22 cellular contexts compared by ENCODE assay signal in genomic region chr21:31482460-31482859, GRCh38.
"Had no signal": no experiment of that assay in that cellular context is flagged by ENCODE, and none has a peak within 500 bp of the region (broad histone marks: within the 10 kb centered on the region; RNA-seq: fewer than 3 reads in every experiment).

No MANE protein-coding gene starts in this region.

- H3K9me3 ChIP-seq: adrenal gland, ascending aorta, prostate gland, thyroid gland had no signal

- H3K36me3 ChIP-seq: adrenal gland, ascending aorta, brain microvascular endothelial cell, left lung, prostate gland, spleen, thyroid gland had no signal

- H3K4me1 ChIP-seq: adrenal gland, ascending aorta, left lung, prostate gland, spleen, thyroid gland had no signal

- H3K4me1 Mint-ChIP-seq: natural killer cell had no signal

- H3K36me3 Mint-ChIP-seq: natural killer cell had no signal

- H3K4me3 ChIP-seq: adrenal gland, ascending aorta, left lung, prostate gland, spleen, thyroid gland had no signal

- H3K27me3 Mint-ChIP-seq: activated naive CD8-positive, alpha-beta T cell had no signal

- ATAC-seq: activated T-cell treated with anti-CD3 and anti-CD28 coated beads, Interleukin-2, amount 50 U/mL, for 4 hours; left lung; natural killer cell had no signal

- DNase-seq: activated CD4-positive, alpha-beta T cell treated with anti-CD3 and anti-CD28 coated beads for 4 hours; activated CD4-positive, alpha-beta T cell treated with anti-CD3 and anti-CD28 coated beads, Interleukin-2, amount 50 U/mL, for 48 hours; activated CD4-positive, CD25-positive, alpha-beta regulatory T cell; activated CD8-positive, alpha-beta memory T cell treated with anti-CD3 and anti-CD28 coated beads, Interleukin-2, amount 50 U/mL, for 48 hours; activated naive CD4-positive, alpha-beta T cell; activated T-cell treated with anti-CD3 and anti-CD28 coated beads, Interleukin-2, amount 50 U/mL, for 4 hours; adrenal gland; brain microvascular endothelial cell; effector memory CD4-positive, alpha-beta T cell; foreskin melanocyte; left lung; midbrain; natural killer cell; spleen; stimulated activated CD4-positive, alpha-beta T cell treated with anti-CD3 and anti-CD28 coated beads, Interleukin-4, amount 100 ng/mL, for 1 hour; stimulated activated naive CD4-positive, alpha-beta T cell treated with Interleukin-2 at 50 U/mL for 16 hours; T1000 had no signal

- H3K27ac Mint-ChIP-seq: activated naive CD8-positive, alpha-beta T cell; activated T-helper 2 cell treated with anti-CD3 and anti-CD28 coated beads, Interferon-gamma antibody, Interleukin-2, Interleukin-4, amounts not matched to agents 10 μg/mL and 5 μg/mL and 100 μg/mL, durations not matched to agents 14 hours and 24 hours and 36 hours; natural killer cell had no signal

- H3K27me3 ChIP-seq: adrenal gland, ascending aorta, brain microvascular endothelial cell, left lung, spleen, thyroid gland had no signal

- H3K4me3 Mint-ChIP-seq: activated naive CD8-positive, alpha-beta T cell; activated T-cell treated with anti-CD3 and anti-CD28 coated beads, Interleukin-2, amount 50 U/mL, for 4 hours; natural killer cell had no signal
